ENCODE assay signal across 8 cellular contexts in genomic region chr5:36870399-36871040, GRCh38. TPM values are rescaled to one million over a fixed set of nuclear protein-coding genes. Genes with fewer than 3 reads are reported as not detected.
A peak's percentile ranks its signal among the peaks of the same experiment; 100 is the strongest.
DNase-seq lines count a peak whose midpoint lies in the region; ATAC-seq lines count a peak whose summit lies in the region.

No MANE protein-coding gene starts in this region.

- DNase-seq in EH (ENCODE audit: low read depth) (peak; percentile 66), NCI-H510A (lab: John Stamatoyannopoulos, UW) (peak; percentile 50), adipocyte (ENCODE audit: low read depth) (peak; percentile 91), right cardiac atrium (no peak)
- DNase-seq in stimulated activated effector memory CD8-positive, alpha-beta T cell treated with anti-CD3 and anti-CD28 coated beads, Interleukin-12 subunit alpha, Interleukin-12 subunit beta, amount 100 ng/mL, for 72 hours (ENCODE audit: low spot score in 2 of 2): no peak
- DNase-seq in effector memory CD4-positive, alpha-beta T cell: no peak

- intact Hi-C loops in right cardiac atrium (cut with DNase I): loop anchor here in 3 of 4 donors (5.0 to 10.0 kb wide), 3 partner anchors 74 to 136 kb away; no protein-coding TSS in a partner anchor

- H3K9me3 Mint-ChIP-seq in stimulated activated effector memory CD8-positive, alpha-beta T cell treated with anti-CD3 and anti-CD28 coated beads, Interleukin-12 subunit alpha, Interleukin-12 subunit beta, amount 100 ng/mL, for 72 hours: no peaks in the 10 kb centered on the region

- H3K27ac ChIP-seq in right cardiac atrium (ENCODE audit: low read length): no peak overlapping the region
- H3K27ac ChIP-seq in effector memory CD4-positive, alpha-beta T cell (ENCODE audit: insufficient read depth, low read length, poor library complexity, severe bottlenecking): no peak overlapping the region

- no peak overlapping the region for H3K4me3 ChIP-seq in adipocyte (ENCODE audit: low read length)
- no peak overlapping the region for H3K4me3 ChIP-seq in right cardiac atrium (ENCODE audit: low read length)
- no peak overlapping the region for H3K4me3 ChIP-seq in effector memory CD4-positive, alpha-beta T cell (ENCODE audit: insufficient read depth, low read depth, low read length, poor library complexity, severe bottlenecking)

- H3K9me3 ChIP-seq in adipocyte (ENCODE audit: control insufficient read depth, low read length) (no peaks in the 10 kb centered on the region), right cardiac atrium (ENCODE audit: control insufficient read depth, low read length) (no peaks in the 10 kb centered on the region)
- H3K9me3 ChIP-seq in effector memory CD4-positive, alpha-beta T cell (ENCODE audit: control insufficient read depth, low read length): no peaks in the 10 kb centered on the region

- H3K27me3 ChIP-seq in adipocyte (replicated peaks; ENCODE audit: control insufficient read depth, insufficient read depth, low read length) (no peaks in the 10 kb centered on the region), right cardiac atrium (ENCODE audit: control insufficient read depth, insufficient read depth) (no peaks in the 10 kb centered on the region)
- no peaks in the 10 kb centered on the region for H3K27me3 ChIP-seq in effector memory CD4-positive, alpha-beta T cell (replicated peaks; ENCODE audit: control insufficient read depth, insufficient read depth, low read length, poor library complexity, severe bottlenecking)

- 61% methylated on average over 2 of the region's 2 CpGs for WGBS in right cardiac atrium

- peak; percentile 78 for ATAC-seq in GM21423 (IDR thresholded peaks at IDR 0.05; ENCODE audit: unreplicated experiment)
- peak; percentile 65 for ATAC-seq in HG03558 (IDR thresholded peaks at IDR 0.05; ENCODE audit: extremely low read depth, unreplicated experiment)
- ATAC-seq in right cardiac atrium: peak; percentile 68 to 76
- ATAC-seq in stimulated activated effector memory CD8-positive, alpha-beta T cell treated with anti-CD3 and anti-CD28 coated beads, Interleukin-12 subunit alpha, Interleukin-12 subunit beta, amount 100 ng/mL, for 72 hours: peak; percentile 93

- no peak overlapping the region for H3K27ac Mint-ChIP-seq in stimulated activated effector memory CD8-positive, alpha-beta T cell treated with anti-CD3 and anti-CD28 coated beads, Interleukin-12 subunit alpha, Interleukin-12 subunit beta, amount 100 ng/mL, for 72 hours

- H3K4me1 ChIP-seq in adipocyte (ENCODE audit: control insufficient read depth, insufficient read depth, low read length) (peaks cover 19% of the 10 kb centered on the region), right cardiac atrium (ENCODE audit: control insufficient read depth, insufficient read depth, low read length) (no peaks in the 10 kb centered on the region)
- peaks cover 8% of the 10 kb centered on the region for H3K4me1 ChIP-seq in effector memory CD4-positive, alpha-beta T cell (ENCODE audit: control insufficient read depth, insufficient read depth, low read length, poor library complexity, severe bottlenecking)

- peaks cover 33% of the 10 kb centered on the region for H3K36me3 Mint-ChIP-seq in stimulated activated effector memory CD8-positive, alpha-beta T cell treated with anti-CD3 and anti-CD28 coated beads, Interleukin-12 subunit alpha, Interleukin-12 subunit beta, amount 100 ng/mL, for 72 hours

- no peak overlapping the region for H3K4me3 Mint-ChIP-seq in stimulated activated effector memory CD8-positive, alpha-beta T cell treated with anti-CD3 and anti-CD28 coated beads, Interleukin-12 subunit alpha, Interleukin-12 subunit beta, amount 100 ng/mL, for 72 hours

- H3K4me1 Mint-ChIP-seq in stimulated activated effector memory CD8-positive, alpha-beta T cell treated with anti-CD3 and anti-CD28 coated beads, Interleukin-12 subunit alpha, Interleukin-12 subunit beta, amount 100 ng/mL, for 72 hours: peaks cover 24% of the 10 kb centered on the region

- no peaks in the 10 kb centered on the region for H3K36me3 ChIP-seq in adipocyte (ENCODE audit: control insufficient read depth, insufficient read depth, low read length, severe bottlenecking)
- no peaks in the 10 kb centered on the region for H3K36me3 ChIP-seq in effector memory CD4-positive, alpha-beta T cell (ENCODE audit: control insufficient read depth, insufficient read depth, low read length)

- no peak overlapping the region for H3K9ac ChIP-seq in adipocyte (ENCODE audit: low read length)

RNA-seq across cellular contexts. Expression of gene NIPBL, which starts 6.0 kb away (rescaled TPM):
- 10 to 100 TPM; 45.8 to 49.5 (median 47.6) TPM for total RNA-seq in right cardiac atrium
- 15.0 TPM for polyA plus RNA-seq in right cardiac atrium

Comparison
In these comparisons a context has a peak if more than half of its experiments do, and no peak if none do; other contexts are left out.
1. DNase-seq: peak in EH (single experiment), NCI-H510A (single experiment) and adipocyte (single experiment); none in right cardiac atrium (0 of 3), stimulated activated effector memory CD8-positive, alpha-beta T cell treated with anti-CD3 and anti-CD28 coated beads, Interleukin-12 subunit alpha, Interleukin-12 subunit beta, amount 100 ng/mL, for 72 hours (0 of 2) and effector memory CD4-positive, alpha-beta T cell (0 of 3).
2. Peak in every context shown above with its lines, with median percentiles within 50 percentile points of each other: ATAC-seq.